Comparison of ENCODE assay signal across 25 cellular contexts in the genomic region with DNA sequence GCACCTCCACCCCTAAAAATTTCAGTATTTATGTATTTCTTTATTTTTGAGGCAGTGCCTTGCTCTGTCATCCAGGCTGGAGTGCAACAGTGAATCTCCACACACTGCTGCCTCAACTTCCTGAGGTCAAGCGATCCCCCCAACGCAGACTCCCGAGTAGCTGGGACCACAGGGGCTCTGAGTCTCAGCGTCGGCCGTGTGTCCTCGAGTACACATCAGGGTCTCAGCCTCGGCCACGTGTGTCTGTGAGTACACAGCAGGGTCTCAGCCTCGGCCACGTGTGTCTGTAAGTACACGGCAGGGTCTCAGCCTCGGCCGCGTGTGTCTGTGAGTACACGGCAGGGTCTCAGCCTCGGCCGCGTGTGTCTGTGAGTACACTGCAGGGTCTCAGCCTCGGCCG. TPM values are rescaled to one million over a fixed set of nuclear protein-coding genes. Genes with fewer than 3 reads are reported as not detected.
DNase-seq lines count a peak whose midpoint lies in the region; ATAC-seq and TF ChIP-seq lines count a peak whose summit lies in the region.
"Had no signal": no experiment of that assay in that cellular context is flagged by ENCODE, and none has a peak within 500 bp of the region (broad histone marks: within the 10 kb centered on the region; RNA-seq: fewer than 3 reads in every experiment).

No MANE protein-coding gene starts in this region.

- H3K27ac ChIP-seq in H9 (ENCODE audit: insufficient read length, low read depth, low read length) (no peak overlapping the region), HUES64 (ENCODE audit: low read depth, low read length) (peak overlapping the region; percentile 71; the same call in 1 of the 2 replicates), endodermal cell (ENCODE audit: low read depth, low read length) (no peak overlapping the region), neuronal stem cell (replicated peaks; ENCODE audit: low read length) (peak overlapping the region; percentile 36)
- H3K27ac ChIP-seq: A549; BLaER1 treated with 17β-estradiol and CSF1 and Interleukin-3, amounts not matched to agents 10 nM and 100 nM; SJCRH30 had no signal

- H3K4me1 ChIP-seq in H9 (ENCODE audit: insufficient read depth, low read length): no peaks in the 10 kb centered on the region
- peaks cover 28% of the 10 kb centered on the region for H3K4me1 ChIP-seq in HUES64 (ENCODE audit: insufficient read depth, low read length)
- H3K4me1 ChIP-seq in endodermal cell (ENCODE audit: control insufficient read depth, insufficient read depth, low read length): peaks cover 6% of the 10 kb centered on the region
- peaks cover 0 to 13% of the 10 kb centered on the region in 2 donors for H3K4me1 ChIP-seq in neuronal stem cell (ENCODE audit: control insufficient read depth in 2 of 2, insufficient read depth in 1 of 2, low read depth in 1 of 2, low read length in 2 of 2)
- H3K4me1 ChIP-seq: A549, SJCRH30 had no signal

- H3K18ac ChIP-seq in H9 (ENCODE audit: insufficient read length, low read depth, low read length) (no peak overlapping the region), neuronal stem cell (ENCODE audit: low read length) (peak overlapping the region; percentile 33)

- H2BK20ac ChIP-seq in H9 (ENCODE audit: low read depth, low read length, poor library complexity, severe bottlenecking): no peak overlapping the region

- ATAC-seq in GM21390 (IDR thresholded peaks at IDR 0.05; ENCODE audit: unreplicated experiment) (no peak), HG03442 (IDR thresholded peaks at IDR 0.05; ENCODE audit: unreplicated experiment) (no peak), HG02981 (IDR thresholded peaks at IDR 0.05; ENCODE audit: unreplicated experiment) (no peak)
- ATAC-seq: A549, PC-3, Right ventricle myocardium inferior, SK-N-SH treated with all-trans-retinoic acid at 6 μM for 48 hours had no signal

- H3K79me2 ChIP-seq in H9 (ENCODE audit: insufficient read depth, low read length): no peaks in the 10 kb centered on the region

- H4K8ac ChIP-seq in H9 (replicated peaks; ENCODE audit: insufficient read length, low read depth, low read length): no peak overlapping the region
- H4K8ac ChIP-seq in neuronal stem cell (ENCODE audit: low read depth, low read length): no peak overlapping the region

- H3K4me2 ChIP-seq in H9 (ENCODE audit: insufficient read depth, insufficient read length, low read length): no peak overlapping the region
- H3K4me2 ChIP-seq in neuronal stem cell (ENCODE audit: insufficient read depth, low read length, poor library complexity, severe bottlenecking): no peak overlapping the region
- H3K4me2 ChIP-seq: A549; BLaER1 treated with 17β-estradiol and CSF1 and Interleukin-3, amounts not matched to agents 10 nM and 100 nM had no signal

- H4K20me1 ChIP-seq in H9 (ENCODE audit: control insufficient read depth, insufficient read depth, insufficient read length): no peaks in the 10 kb centered on the region
- H4K20me1 ChIP-seq: BLaER1 treated with 17β-estradiol and CSF1 and Interleukin-3, amounts not matched to agents 10 nM and 100 nM had no signal

- H3K9me3 Mint-ChIP-seq in H9: peaks cover 3 to 8% of the 10 kb centered on the region in 2 experiments
- no peaks in the 10 kb centered on the region for H3K9me3 Mint-ChIP-seq in endodermal cell
- H3K9me3 Mint-ChIP-seq: CD4-positive, alpha-beta T cell had no signal

- no peak overlapping the region for H4K91ac ChIP-seq in H9 (ENCODE audit: insufficient read length, low read depth, low read length)
- no peak overlapping the region for H4K91ac ChIP-seq in neuronal stem cell (ENCODE audit: low read depth, low read length, poor library complexity)

- no peak overlapping the region for H3K4ac ChIP-seq in H9 (ENCODE audit: low read depth, low read length)
- H3K4ac ChIP-seq in neuronal stem cell (ENCODE audit: low read length): no peak overlapping the region

- H3K14ac ChIP-seq in H9 (ENCODE audit: insufficient read depth, low read length): no peak overlapping the region
- no peak overlapping the region for H3K14ac ChIP-seq in neuronal stem cell (ENCODE audit: low read length)

- WGBS in H9 (ENCODE audit: extremely low coverage, insufficient read length, low lambda C conversion rate): no CpG with 5 or more reads among the region's 21 CpGs
- 87% methylated on average over 17 of the region's 21 CpGs for WGBS in HUES64
- WGBS in endodermal cell (ENCODE audit: insufficient coverage in 1 of 2, insufficient read length in 1 of 2), 2 experiments: 91 to 95% methylated on average over 3 to 15 of the region's 21 CpGs
- WGBS in neuronal stem cell (ENCODE audit: extremely low coverage in 2 of 2, insufficient read length in 2 of 2, insufficient replicate concordance in 1 of 2), 2 donors: no CpG with 5 or more reads among the region's 21 CpGs

- H3K9ac ChIP-seq in H9 (ENCODE audit: extremely low read depth, insufficient read length, low read length): no peak overlapping the region
- H3K9ac ChIP-seq in HUES64 (ENCODE audit: low read depth, low read length): no peak overlapping the region
- H3K9ac ChIP-seq in endodermal cell (ENCODE audit: extremely low read depth, low read length, poor library complexity, severe bottlenecking): no peak overlapping the region
- no peak overlapping the region for H3K9ac ChIP-seq in neuronal stem cell (ENCODE audit: low read depth, low read length, poor library complexity)
- H3K9ac ChIP-seq: BLaER1 treated with 17β-estradiol and CSF1 and Interleukin-3, amounts not matched to agents 10 nM and 100 nM had no signal

- no peak overlapping the region for H2AK5ac ChIP-seq in H9 (ENCODE audit: insufficient read length, low read length)
- H2AK5ac ChIP-seq in neuronal stem cell (ENCODE audit: low read depth, low read length): peak overlapping the region; percentile 6

- TF ChIP-seq CTCF in H9 (conservative IDR thresholded peaks at IDR 0.05): no peak
- no peak for TF ChIP-seq CTCF in endodermal cell (conservative IDR thresholded peaks at IDR 0.05)

- H2BK5ac ChIP-seq in H9 (ENCODE audit: insufficient read length, low read length) (no peak overlapping the region), neuronal stem cell (ENCODE audit: low read length) (no peak overlapping the region)

- H3K27me3 Mint-ChIP-seq in H9 (ENCODE audit: low read depth) (peaks cover 40% of the 10 kb centered on the region), endodermal cell (ENCODE audit: insufficient read depth) (peaks cover 16% of the 10 kb centered on the region)

- H4K5ac ChIP-seq in H9 (ENCODE audit: insufficient read length, low read depth, low read length): no peak overlapping the region

- DNase-seq in H9: no peak
- DNase-seq in endodermal cell: no peak
- no peak for DNase-seq in neuronal stem cell (ENCODE audit: low spot score)
- DNase-seq: AML-193; CD4-positive, alpha-beta T cell; H7; Karpas-422; MV-4-11; NCI-H1105 treated with DMSO at 0.1 percent for 48 hours; NCI-H146; NCI-H1930; NCI-H446; NCI-H524 treated with DMSO at 0.1 percent for 48 hours; NCI-H774; PC-3; SJCRH30 had no signal

- H3K36me3 ChIP-seq in HUES64 (ENCODE audit: insufficient read depth, low read length) (no peaks in the 10 kb centered on the region), endodermal cell (ENCODE audit: control insufficient read depth, insufficient read depth, low read length) (no peaks in the 10 kb centered on the region), neuronal stem cell (replicated peaks in 1 of 2; ENCODE audit: control insufficient read depth in 2 of 2, insufficient read depth in 2 of 2, low read length in 2 of 2) (no peaks in the 10 kb centered on the region)
- H3K36me3 ChIP-seq: BLaER1 treated with 17β-estradiol and CSF1 and Interleukin-3, amounts not matched to agents 10 nM and 100 nM; SJCRH30 had no signal

- H3K56ac ChIP-seq in H9 (ENCODE audit: insufficient read length, low read depth, low read length): no peak overlapping the region

- H3K27ac Mint-ChIP-seq in H9 (peak overlapping the region in 2 of 3 experiments; percentile 82 to 95; a peak in 3 of 7 replicates), endodermal cell (peak overlapping the region; percentile 95)
- H3K27ac Mint-ChIP-seq: CD4-positive, alpha-beta T cell had no signal

- H3K9me3 ChIP-seq in H9 (ENCODE audit: control insufficient read depth, low read depth, low read length) (no peaks in the 10 kb centered on the region), HUES64 (ENCODE audit: insufficient read depth, low read depth, low read length) (no peaks in the 10 kb centered on the region), endodermal cell (ENCODE audit: control insufficient read depth, low read length) (no peaks in the 10 kb centered on the region), neuronal stem cell (replicated peaks in 1 of 2; ENCODE audit: control insufficient read depth in 2 of 2, insufficient read depth in 1 of 2, low read depth in 1 of 2, low read length in 2 of 2) (peaks cover 2 to 4% of the 10 kb centered on the region in 2 donors)
- H3K9me3 ChIP-seq: A549, SJCRH30 had no signal

- H2BK120ac ChIP-seq in H9 (ENCODE audit: low read depth, low read length, poor library complexity, severe bottlenecking) (no peak overlapping the region), neuronal stem cell (ENCODE audit: low read depth, low read length) (peak overlapping the region; percentile 12)

- H3K27me3 ChIP-seq in H9 (ENCODE audit: insufficient read depth, low read length): no peaks in the 10 kb centered on the region
- no peaks in the 10 kb centered on the region for H3K27me3 ChIP-seq in HUES64 (ENCODE audit: insufficient read depth, low read length)
- H3K27me3 ChIP-seq in endodermal cell (ENCODE audit: control insufficient read depth, insufficient read depth, low read length, poor library complexity, severe bottlenecking): no peaks in the 10 kb centered on the region
- H3K27me3 ChIP-seq in neuronal stem cell (ENCODE audit: control insufficient read depth in 3 of 3, insufficient read depth in 3 of 3, low read depth in 1 of 3, low read length in 3 of 3): peaks cover 0 to 2% (median 0%) of the 10 kb centered on the region in 3 experiments
- H3K27me3 ChIP-seq: BLaER1 treated with 17β-estradiol and CSF1 and Interleukin-3, amounts not matched to agents 10 nM and 100 nM; SJCRH30 had no signal

- H2BK12ac ChIP-seq in H9 (ENCODE audit: insufficient read length, low read depth, low read length) (no peak overlapping the region), neuronal stem cell (ENCODE audit: low read length) (no peak overlapping the region)

- H3K36me3 Mint-ChIP-seq in H9 (ENCODE audit: insufficient read depth in 1 of 3, low read depth in 3 of 3) (peaks cover 0 to under 1% (median 0%) of the 10 kb centered on the region in 3 experiments; a peak in 1 of 7 replicates), endodermal cell (ENCODE audit: low read depth) (no peaks in the 10 kb centered on the region)

- H3K4me3 ChIP-seq in HUES64 (ENCODE audit: low read length) (no peak overlapping the region), endodermal cell (ENCODE audit: low read length) (no peak overlapping the region), neuronal stem cell (ENCODE audit: low read length in 2 of 2) (no peak overlapping the region)
- H3K4me3 ChIP-seq: A549; BLaER1 treated with 17β-estradiol and CSF1 and Interleukin-3, amounts not matched to agents 10 nM and 100 nM; SJCRH30 had no signal

- H3K4me3 Mint-ChIP-seq in H9: no peak overlapping the region
- peak overlapping the region; percentile 28 for H3K4me3 Mint-ChIP-seq in endodermal cell
- H3K4me3 Mint-ChIP-seq: CD4-positive, alpha-beta T cell had no signal

- no peak overlapping the region for H3T11ph ChIP-seq in H9 (ENCODE audit: low read length)

- H2BK15ac ChIP-seq in H9 (ENCODE audit: low read depth, low read length): no peak overlapping the region
- H2BK15ac ChIP-seq in neuronal stem cell (ENCODE audit: low read length): no peak overlapping the region

- no peaks in the 10 kb centered on the region for H3K79me1 ChIP-seq in H9 (ENCODE audit: insufficient read depth, low read depth, low read length, poor library complexity, severe bottlenecking)
- no peaks in the 10 kb centered on the region for H3K79me1 ChIP-seq in neuronal stem cell (ENCODE audit: low read depth, low read length)

- peaks cover 54 to 63% of the 10 kb centered on the region in 2 experiments for H3K4me1 Mint-ChIP-seq in H9
- peaks cover 38% of the 10 kb centered on the region for H3K4me1 Mint-ChIP-seq in endodermal cell

- no peaks in the 10 kb centered on the region for H3K23me2 ChIP-seq in H9 (ENCODE audit: insufficient read length, low read depth, low read length, poor library complexity, severe bottlenecking)

- H2AFZ ChIP-seq in H9 (ENCODE audit: low read length) (no peak overlapping the region), neuronal stem cell (ENCODE audit: low read length) (no peak overlapping the region)

- H3K23ac ChIP-seq in H9 (ENCODE audit: insufficient read length, low read depth, low read length): no peak overlapping the region
- H3K23ac ChIP-seq in neuronal stem cell (ENCODE audit: low read depth, low read length, poor library complexity): no peak overlapping the region

RNA-seq across cellular contexts. Expression of a gene that starts 21.2 kb away (rescaled TPM):
- 14.6 and 15.4 TPM in 2 replicates for total RNA-seq in H9 (2021)
- polyA plus RNA-seq in HUES64 (2013, experiment 1 of 2): 5.7 TPM
- polyA plus RNA-seq in HUES64 (2013, experiment 2 of 2): 5.6 TPM
- 10 to 100 TPM in 1 of 2 donors, 1 to 10 TPM in 1; 5.6 to 25.0 TPM for total RNA-seq in endodermal cell
- 20.2 TPM for polyA plus RNA-seq in endodermal cell (2013, experiment 1 of 2)
- polyA plus RNA-seq in endodermal cell (2013, experiment 2 of 2): 16.2 TPM
- 13.6 TPM for polyA plus RNA-seq in neuronal stem cell (2013, experiment 1 of 2)
- 12.7 TPM for polyA plus RNA-seq in neuronal stem cell (2013, experiment 2 of 2)
- total RNA-seq: CD4-positive, alpha-beta T cell; M059J had no signal

RNA-seq across cellular contexts. Expression of a gene that starts 43.2 kb away (rescaled TPM):
- total RNA-seq in H9 (2021) (60.5 TPM in 2 replicates), endodermal cell (10 to 100 TPM; 50.5 to 51.3 TPM)
- 30.7 TPM for polyA plus RNA-seq in HUES64 (2013, experiment 1 of 2)
- 37.0 TPM for polyA plus RNA-seq in HUES64 (2013, experiment 2 of 2)
- polyA plus RNA-seq in endodermal cell (2013, experiment 1 of 2): 42.8 TPM
- 45.0 TPM for polyA plus RNA-seq in endodermal cell (2013, experiment 2 of 2)
- 40.2 TPM for polyA plus RNA-seq in neuronal stem cell (2013, experiment 1 of 2)
- 41.0 TPM for polyA plus RNA-seq in neuronal stem cell (2013, experiment 2 of 2)
- total RNA-seq: PC-3 had no signal

Comparison
In these comparisons a context has a peak if more than half of its experiments do, and no peak if none do; other contexts are left out.
1. H3K27ac ChIP-seq: peak in HUES64 (single experiment) and neuronal stem cell (single experiment); none in H9 (single experiment) and endodermal cell (single experiment).